ENCODE assay signal across 8 cellular contexts in the genomic region with DNA sequence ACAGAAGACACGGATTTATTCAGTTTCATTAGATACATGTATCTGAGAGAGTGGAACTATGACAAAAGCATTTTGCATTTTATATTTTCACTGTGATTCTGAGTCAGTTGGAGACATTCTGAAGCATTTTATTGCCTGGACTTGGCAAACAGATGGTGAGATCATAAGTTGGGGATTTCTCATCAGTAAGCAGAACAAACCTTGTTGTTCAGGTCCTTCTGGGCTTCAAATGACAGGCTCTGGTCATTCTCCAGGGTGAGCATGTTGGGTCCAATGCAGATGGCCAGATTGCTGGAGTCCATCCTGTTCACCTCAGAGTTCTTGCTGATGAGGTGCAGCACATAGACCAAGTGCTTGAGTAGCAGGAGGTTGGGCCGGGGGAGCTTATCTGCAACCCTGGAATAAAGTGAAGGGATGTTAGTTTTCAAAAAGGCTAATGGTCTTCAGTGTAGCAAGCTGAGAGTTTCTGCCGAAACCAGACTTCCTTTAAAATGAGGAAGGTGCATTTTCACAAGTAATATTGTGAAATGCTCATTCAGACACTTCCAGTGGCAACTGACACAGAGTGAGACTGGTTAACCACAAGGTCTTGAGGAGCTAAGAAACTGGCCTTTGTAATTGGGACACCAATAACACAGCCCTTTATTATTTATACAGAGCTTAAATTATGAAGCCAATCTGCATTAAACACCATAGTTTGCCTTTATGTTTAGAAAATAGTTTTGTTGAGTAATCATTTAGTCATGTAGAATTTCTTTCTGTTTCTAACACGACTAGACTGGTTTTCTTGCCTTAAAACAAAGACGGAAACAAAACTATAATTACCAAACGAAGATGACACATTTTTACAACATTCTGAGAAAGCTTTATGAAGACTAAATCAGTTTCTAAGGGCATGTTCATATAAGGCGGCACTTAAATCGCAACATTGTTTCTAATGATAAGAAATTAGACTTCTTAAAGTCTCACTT. TPM values are rescaled to one million over a fixed set of nuclear protein-coding genes. Genes with fewer than 3 reads are reported as not detected.
DNase-seq lines count a peak whose midpoint lies in the region; ATAC-seq and TF ChIP-seq lines count a peak whose summit lies in the region.

No MANE protein-coding gene starts in this region.

- peaks cover 16% of the 10 kb centered on the region for H4K20me1 ChIP-seq in OCI-LY3 (ENCODE audit: insufficient read depth, low read length)

- peak overlapping the region; percentile 94 for H3K4me2 ChIP-seq in OCI-LY3 (ENCODE audit: low read length)

- DNase-seq in Right ventricle myocardium inferior (ENCODE audit: missing footprints) (peak; percentile 68), right atrium auricular region (ENCODE audit: low spot score) (no peak), epithelial cell of proximal tubule (ENCODE audit: low read depth) (peak; percentile 3), spleen (no peak), NCI-H146 treated with DMSO at 0.1 percent for 48 hours (lab: John Stamatoyannopoulos, UW; ENCODE audit: unreplicated experiment) (no peak), NCI-H1694 treated with DMSO at 0.1 percent for 48 hours (lab: John Stamatoyannopoulos, UW) (no peak)

- H3K9me3 ChIP-seq in right atrium auricular region: no peaks in the 10 kb centered on the region
- no peaks in the 10 kb centered on the region for H3K9me3 ChIP-seq in OCI-LY3 (ENCODE audit: insufficient read depth, low read length)
- no peaks in the 10 kb centered on the region for H3K9me3 ChIP-seq in spleen

- peaks cover 0 to 13% of the 10 kb centered on the region in 2 donors for H3K4me1 ChIP-seq in right atrium auricular region
- H3K4me1 ChIP-seq in OCI-LY3 (ENCODE audit: low read length): peaks cover 86% of the 10 kb centered on the region
- peaks cover 42 to 100% (median 80%) of the 10 kb centered on the region in 6 donors for H3K4me1 ChIP-seq in spleen

- peak overlapping the region; percentile 91 for H3K9ac ChIP-seq in OCI-LY3 (ENCODE audit: low read length)

- TF ChIP-seq CTCF in right atrium auricular region (IDR thresholded peaks at IDR 0.05) (no peak), OCI-LY3 (IDR thresholded peaks at IDR 0.05; ENCODE audit: low read depth, low read length) (no peak), epithelial cell of proximal tubule (conservative IDR thresholded peaks at IDR 0.05; ENCODE audit: low read depth, low read length) (no peak), spleen (IDR thresholded peaks at IDR 0.05 in 8 of 11, conservative IDR thresholded peaks at IDR 0.05 in 3 of 11) (peak in 1 of 11 experiments; percentile 21)

- H3K36me3 ChIP-seq in right atrium auricular region: no peaks in the 10 kb centered on the region
- peaks cover 78% of the 10 kb centered on the region for H3K36me3 ChIP-seq in OCI-LY3 (replicated peaks; ENCODE audit: low read depth, low read length)
- peaks cover 3 to 87% (median 60%) of the 10 kb centered on the region in 6 donors for H3K36me3 ChIP-seq in spleen

- ATAC-seq in Right ventricle myocardium inferior: peak; percentile 53
- peak; percentile 88 for ATAC-seq in HG02885 (IDR thresholded peaks at IDR 0.05; ENCODE audit: poor library complexity, unreplicated experiment)

- intact Hi-C loops in Right ventricle myocardium inferior (cut with DNase I): no loop called here
- intact Hi-C loops in spleen (cut with DNase I; ENCODE audit: low total_unique reads): no loop called here

- 29 to 47% (median 33%) methylated on average over 8 of the region's 8 CpGs for WGBS in spleen, 5 donors

- no peak for TF ChIP-seq POLR2A in spleen (IDR thresholded peaks at IDR 0.05)

- peaks cover 67% of the 10 kb centered on the region for H3K79me2 ChIP-seq in OCI-LY3 (ENCODE audit: low read length)

- H3K4me3 ChIP-seq in right atrium auricular region (no peak overlapping the region), OCI-LY3 (ENCODE audit: low read length) (peak overlapping the region; percentile 90), epithelial cell of proximal tubule (ENCODE audit: low read depth, low read length) (no peak overlapping the region), spleen (peak overlapping the region in 5 of 8 donors; percentile 3 to 79 (median 12))

- no peak overlapping the region for H2AFZ ChIP-seq in OCI-LY3 (ENCODE audit: low read depth, low read length)

- H3K27ac ChIP-seq in right atrium auricular region (no peak overlapping the region), OCI-LY3 (ENCODE audit: low read length) (peak overlapping the region; percentile 100), spleen (peak overlapping the region; percentile 22 to 94 (median 92))

- no peaks in the 10 kb centered on the region for H3K27me3 ChIP-seq in right atrium auricular region
- H3K27me3 ChIP-seq in OCI-LY3 (ENCODE audit: low read depth, low read length): no peaks in the 10 kb centered on the region
- no peaks in the 10 kb centered on the region for H3K27me3 ChIP-seq in spleen (replicated peaks in 1 of 7)

RNA-seq across cellular contexts. Expression of gene TAGAP, which starts 5.6 kb away (rescaled TPM):
- total RNA-seq in Right ventricle myocardium inferior (1.7 TPM), right atrium auricular region (1 to 10 TPM; 2.0 to 3.2 TPM), epithelial cell of proximal tubule (0.12 TPM in 1 of 2 replicates, not detected in the other), spleen (10 to 100 TPM; 39.6 to 63.9 (median 49.2) TPM)
- polyA plus RNA-seq in spleen: 10 to 100 TPM; 13.6 to 21.9 (median 15.7) TPM

RNA-seq across cellular contexts. Expression of gene RSPH3, which starts 39.2 kb away (rescaled TPM):
- total RNA-seq in Right ventricle myocardium inferior (10.6 TPM), right atrium auricular region (1 to 10 TPM; 6.8 to 10.0 TPM), epithelial cell of proximal tubule (3.0 and 5.2 TPM in 2 replicates), spleen (1 to 10 TPM; 4.3 to 7.3 (median 6.0) TPM)
- polyA plus RNA-seq in spleen: 1 to 10 TPM in 1 of 3 donors, under 1 TPM in 2; 0.91 to 2.0 (median 0.93) TPM

Comparison
In these comparisons a context has a peak if more than half of its experiments do, and no peak if none do; other contexts are left out.
1. DNase-seq: peak in Right ventricle myocardium inferior (single experiment) and epithelial cell of proximal tubule (single experiment); none in right atrium auricular region (single experiment), spleen (single experiment), NCI-H146 treated with DMSO at 0.1 percent for 48 hours (single experiment) and NCI-H1694 treated with DMSO at 0.1 percent for 48 hours (single experiment).
2. H3K27ac ChIP-seq: peak in OCI-LY3 (single experiment) and spleen (8 of 8); none in right atrium auricular region (0 of 2).
3. H3K4me3 ChIP-seq: peak in OCI-LY3 (single experiment) and spleen (5 of 8); none in right atrium auricular region (0 of 2) and epithelial cell of proximal tubule (single experiment).
4. RNA of gene TAGAP, which starts 5.6 kb away (total RNA-seq): 39.6 to 63.9 TPM in spleen; 2.0 to 3.2 TPM in right atrium auricular region, 1.7 TPM in Right ventricle myocardium inferior (single experiment) and 0.12 TPM in epithelial cell of proximal tubule; every median in the first group is over 4 times any median in the second.